In the genomic region with DNA sequence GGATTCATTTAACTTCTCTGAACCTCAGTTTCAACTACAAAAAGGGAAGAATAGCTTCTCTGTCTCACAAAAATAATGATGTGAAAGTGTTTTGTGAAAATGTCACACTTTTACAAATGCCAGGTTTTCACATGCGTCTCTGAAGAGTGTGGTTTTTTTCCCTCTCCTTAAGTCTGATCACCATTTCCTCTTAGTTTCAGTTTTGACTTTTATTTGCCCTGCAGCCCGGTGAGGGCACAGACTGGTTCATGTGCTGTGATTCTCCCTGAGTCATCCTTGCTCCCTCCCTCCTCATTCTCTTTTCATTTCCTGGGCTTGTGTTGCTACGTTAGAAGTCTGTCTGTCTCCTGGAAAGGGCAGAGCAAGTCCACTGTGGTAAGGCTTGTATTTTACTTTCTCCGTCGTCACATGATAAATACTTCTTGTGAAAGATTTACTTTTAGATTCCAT, we compare ENCODE assay signal across 8 cellular contexts.
DNase-seq lines count a peak whose midpoint lies in the region; TF ChIP-seq lines count a peak whose summit lies in the region.

No MANE protein-coding gene starts in this region.

- in situ Hi-C loops in GM23248 (cut with MboI): no loop called here

- H3K4me3 ChIP-seq in GM23248: peak overlapping the region; percentile 74
- peak overlapping the region; percentile 63 for H3K4me3 ChIP-seq in epithelial cell of proximal tubule (ENCODE audit: low read depth, low read length)
- H3K4me3 ChIP-seq in muscle layer of colon (ENCODE audit: low read depth in 1 of 2, low read length in 2 of 2): peak overlapping the region in 1 of 2 donors; percentile 48

- H2AFZ ChIP-seq in GM23248: peak overlapping the region; percentile 58

- H3K4me1 ChIP-seq in GM23248 (ENCODE audit: insufficient read depth): peaks cover 17% of the 10 kb centered on the region
- H3K4me1 ChIP-seq in muscle layer of colon (ENCODE audit: insufficient read depth, low read length): peaks cover 15% of the 10 kb centered on the region

- no peaks in the 10 kb centered on the region for H3K9me3 ChIP-seq in GM23248 (ENCODE audit: low read depth)
- no peaks in the 10 kb centered on the region for H3K9me3 ChIP-seq in muscle layer of colon (ENCODE audit: low read length)

- H3K9me2 ChIP-seq in GM23248 (ENCODE audit: insufficient read depth): no peaks in the 10 kb centered on the region

- no peaks in the 10 kb centered on the region for H4K20me1 ChIP-seq in GM23248 (ENCODE audit: insufficient read depth)

- H3K4me2 ChIP-seq in GM23248 (ENCODE audit: unreplicated experiment): peak overlapping the region; percentile 93

- H3K36me3 ChIP-seq in GM23248 (ENCODE audit: low read depth) (no peaks in the 10 kb centered on the region; the same call in 1 of the 2 replicates), muscle layer of colon (ENCODE audit: insufficient read depth, low read length) (peaks cover 9% of the 10 kb centered on the region)

- H3K27me3 ChIP-seq in GM23248 (replicated peaks; ENCODE audit: insufficient read depth) (no peaks in the 10 kb centered on the region), muscle layer of colon (ENCODE audit: control insufficient read depth in 1 of 2, insufficient read depth in 2 of 2, low read length in 2 of 2) (no peaks in the 10 kb centered on the region)

- peaks cover 55% of the 10 kb centered on the region for H3K79me2 ChIP-seq in GM23248 (ENCODE audit: insufficient read depth)

- WGBS in GM23248 (ENCODE audit: low coverage in 1 of 2, low lambda C conversion rate in 2 of 2, missing lambda C conversion rate in 2 of 2), 2 experiments: 1 to 2% methylated on average over 5 of the region's 5 CpGs

- DNase-seq in EH (ENCODE audit: low read depth): peak; percentile 95
- DNase-seq in GM23248: peak; percentile 95
- DNase-seq in LoVo (ENCODE audit: low spot score): peak; percentile 77
- peak; percentile 30 to 56 for DNase-seq in activated CD4-positive, alpha-beta T cell treated with anti-CD3 and anti-CD28 coated beads, Interleukin-2, amount 50 U/mL, for 48 hours
- peak; percentile 86 for DNase-seq in epithelial cell of proximal tubule (ENCODE audit: low read depth)
- DNase-seq in stromal cell of bone marrow (ENCODE audit: low read depth): peak; percentile 95
- DNase-seq in effector CD4-positive, alpha-beta T cell: no peak

- H3K9ac ChIP-seq in GM23248 (peak overlapping the region; percentile 85), muscle layer of colon (ENCODE audit: low read length) (peak overlapping the region; percentile 63)

- H3K27ac ChIP-seq in GM23248 (peak overlapping the region; percentile 84), muscle layer of colon (ENCODE audit: low read depth, low read length) (peak overlapping the region; percentile 62)

- peaks cover 20% of the 10 kb centered on the region for H3F3A ChIP-seq in GM23248 (ENCODE audit: insufficient read depth)

- TF ChIP-seq CTCF in epithelial cell of proximal tubule (conservative IDR thresholded peaks at IDR 0.05; ENCODE audit: low read depth, low read length): no peak
